In the genomic region with DNA sequence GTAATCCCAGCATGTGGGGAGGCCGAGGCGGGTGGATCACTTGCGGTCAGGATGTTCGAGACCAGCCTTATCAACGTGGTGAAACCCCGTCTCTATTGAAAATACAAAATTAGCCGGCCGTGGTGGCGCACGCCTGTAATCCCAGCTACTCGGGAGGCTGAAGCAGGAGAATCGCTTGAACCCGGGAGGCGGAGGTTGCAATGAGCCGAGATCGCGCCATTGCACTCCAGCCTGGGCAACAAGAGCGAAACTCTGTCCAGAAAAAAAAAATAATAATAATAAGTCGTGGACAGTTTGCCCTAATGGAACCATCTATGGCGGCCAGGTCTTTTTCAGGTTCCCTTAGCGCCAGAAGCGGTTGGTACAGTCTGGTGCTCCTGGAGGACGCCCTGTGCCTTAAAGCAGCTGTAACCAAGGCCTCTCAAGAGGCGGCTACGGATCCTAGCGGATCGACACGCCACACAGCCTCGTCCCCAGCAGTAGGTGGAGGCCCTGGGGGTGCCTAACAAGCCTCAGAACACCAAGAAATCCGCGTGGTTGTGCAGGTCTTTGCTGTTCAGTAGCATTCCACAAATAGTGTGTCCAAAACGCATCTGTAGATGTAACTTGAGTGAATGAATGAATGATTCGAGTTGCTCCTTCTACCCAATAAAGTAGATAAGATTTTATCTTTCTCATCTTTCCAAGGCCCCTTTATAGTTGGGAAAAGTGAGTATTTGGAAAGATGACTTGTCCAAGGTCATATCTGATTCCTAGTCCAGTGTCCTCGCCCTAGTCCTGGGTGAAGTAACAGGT, we compare ENCODE assay signal across 8 cellular contexts. TPM values are rescaled to one million over a fixed set of nuclear protein-coding genes. Genes with fewer than 3 reads are reported as not detected.
DNase-seq lines count a peak whose midpoint lies in the region; ATAC-seq, FAIRE-seq and TF ChIP-seq lines count a peak whose summit lies in the region.

No MANE protein-coding gene starts in this region.

- H3K36me3 ChIP-seq in ES-I3 (ENCODE audit: insufficient read depth, low read length) (peaks cover 21% of the 10 kb centered on the region), H1 (ENCODE audit: control insufficient read depth in 2 of 4, insufficient read depth in 4 of 4, low read length in 3 of 4) (peaks cover 15 to 48% (median 31%) of the 10 kb centered on the region in 4 experiments)

- CTCF ChIA-PET in RWPE1 (lab: Yijun Ruan, JAX) (interaction anchor here (0.5 to 1.3 kb wide), 3 partner anchors 9 to 95 kb away, joined by 3 read pairs; no protein-coding TSS in a partner anchor), H1 (lab: Charles Lee; ENCODE audit: partially characterized antibody) (interaction anchor here (0.6 to 0.8 kb wide), 2 partner anchors 24 to 188 kb away, joined by 3 to 7 read pairs; no protein-coding TSS in a partner anchor)

- H4K20me1 ChIP-seq in H1 (replicated peaks in 1 of 2; ENCODE audit: control insufficient read depth in 1 of 2, insufficient read depth in 2 of 2, low read length in 2 of 2): peaks cover 8 to 9% of the 10 kb centered on the region in 2 experiments

- no peak for FAIRE-seq in H1 (lab: Jason Lieb, UNC)

- peaks cover 4% of the 10 kb centered on the region; the same call in 1 of the 2 replicates for H3K4me1 ChIP-seq in ES-I3 (ENCODE audit: insufficient read depth, low read length)
- H3K4me1 ChIP-seq in H1 (replicated peaks in 1 of 4; ENCODE audit: control insufficient read depth in 3 of 4, insufficient read depth in 4 of 4, low read length in 3 of 4): peaks cover 3 to 6% (median 4%) of the 10 kb centered on the region in 4 experiments; a peak in 6 of 7 replicates

- no peak overlapping the region for H2BK20ac ChIP-seq in H1 (ENCODE audit: low read length)

- peak overlapping the region; percentile 83 for H4K5ac ChIP-seq in H1 (ENCODE audit: insufficient read length, low read depth, low read length)

- no peak overlapping the region for H3K23ac ChIP-seq in H1 (ENCODE audit: insufficient read length)

- peak overlapping the region; percentile 53 for H2BK12ac ChIP-seq in H1 (ENCODE audit: low read depth, low read length)

- peak overlapping the region; percentile 85 for H3K4me3 Mint-ChIP-seq in natural killer cell treated with Interleukin-12 subunit alpha and Interleukin-12 subunit beta and Interleukin-15 and Interleukin-18, amount 100 ng/mL, for 72 hours

- TF ChIP-seq EP300 in H1 (IDR thresholded peaks at IDR 0.05; ENCODE audit: borderline replicate concordance in 1 of 2, low read depth in 2 of 2, low read length in 2 of 2): no peak

- peaks cover 26 to 34% of the 10 kb centered on the region in 2 donors for H3K4me1 Mint-ChIP-seq in natural killer cell treated with Interleukin-12 subunit alpha and Interleukin-12 subunit beta and Interleukin-15 and Interleukin-18, amount 100 ng/mL, for 72 hours (ENCODE audit: low read depth in 2 of 2)

- peak overlapping the region; percentile 91; the same call in 1 of the 2 replicates for H4K8ac ChIP-seq in H1 (ENCODE audit: extremely low read depth, insufficient read depth, low read length)

- peak overlapping the region; percentile 70 for H4K91ac ChIP-seq in H1 (replicated peaks; ENCODE audit: insufficient read length, low read length)

- H2BK5ac ChIP-seq in H1 (ENCODE audit: low read depth, low read length): peak overlapping the region; percentile 93

- peak overlapping the region; percentile 82 for H3K18ac ChIP-seq in H1 (ENCODE audit: extremely low read depth, low read length)

- no peak; a peak in 1 of 3 replicates for TF ChIP-seq POLR2A in H1 (IDR thresholded peaks at IDR 0.05; ENCODE audit: control extremely low read depth in 1 of 2, low read depth in 2 of 2, low read length in 2 of 2)

- H2BK120ac ChIP-seq in H1 (replicated peaks; ENCODE audit: low read depth, low read length): no peak overlapping the region

- H3K9ac ChIP-seq in ES-I3 (ENCODE audit: low read depth, low read length) (peak overlapping the region; percentile 100), H1 (replicated peaks in 1 of 4; ENCODE audit: extremely low read depth in 1 of 4, low read depth in 3 of 4, low read length in 3 of 4) (peak overlapping the region; percentile 81 to 99 (median 94))

- no peak overlapping the region for H3K14ac ChIP-seq in H1 (ENCODE audit: insufficient read length)

- H3K4ac ChIP-seq in H1 (replicated peaks; ENCODE audit: insufficient read length, low read depth, low read length): peak overlapping the region; percentile 93

- TF ChIP-seq RAD21 in H1 (IDR thresholded peaks at IDR 0.05 in 1 of 2, conservative IDR thresholded peaks at IDR 0.05 in 1 of 2; ENCODE audit: low read depth in 2 of 2, low read length in 2 of 2): no peak

- no peaks in the 10 kb centered on the region for H3K79me1 ChIP-seq in H1 (ENCODE audit: low read depth, low read length)

- 1% methylated on average over 34 of the region's 34 CpGs; no CpG with 5 or more reads in 1 of the 2 experiments for WGBS in H1 (ENCODE audit: extremely low coverage in 1 of 2, insufficient coverage in 1 of 2, insufficient read length in 1 of 2, insufficient replicate concordance in 2 of 2, low coverage in 1 of 2, low lambda C conversion rate in 2 of 2, missing lambda C conversion rate in 1 of 2), 2 experiments

- peak overlapping the region; percentile 69 to 100 (median 93) for H3K4me3 ChIP-seq in H1 (ENCODE audit: extremely low read depth in 1 of 4, insufficient read depth in 2 of 4, low read depth in 3 of 4, low read length in 4 of 4)

- no peak overlapping the region for H2AFZ ChIP-seq in H1 (ENCODE audit: low read length)

- H3K56ac ChIP-seq in H1 (replicated peaks; ENCODE audit: insufficient read length, low read depth, low read length): peak overlapping the region; percentile 91

- TF ChIP-seq CTCF in RWPE1 (conservative IDR thresholded peaks at IDR 0.05; ENCODE audit: low read depth) (no peak), H1 (IDR thresholded peaks at IDR 0.05; ENCODE audit: control extremely low read depth in 1 of 3, insufficient read depth in 1 of 3, low read depth in 1 of 3, low read length in 3 of 3) (no peak)

- peaks cover 8% of the 10 kb centered on the region for H3K36me3 Mint-ChIP-seq in natural killer cell treated with Interleukin-12 subunit alpha and Interleukin-12 subunit beta and Interleukin-15 and Interleukin-18, amount 100 ng/mL, for 72 hours

- DNase-seq in RWPE1 (ENCODE audit: low spot score) (no peak), H1 (ENCODE audit: low read depth in 1 of 2, low spot score in 2 of 2) (no peak), SW480 (ENCODE audit: low spot score) (no peak)
- no peak for DNase-seq in natural killer cell treated with Interleukin-12 subunit alpha and Interleukin-12 subunit beta and Interleukin-15 and Interleukin-18, amount 100 ng/mL, for 72 hours (ENCODE audit: low spot score)

- no peak for ATAC-seq in natural killer cell treated with Interleukin-12 subunit alpha and Interleukin-12 subunit beta and Interleukin-15 and Interleukin-18, amount 100 ng/mL, for 72 hours
- no peak for ATAC-seq in GM21528 (IDR thresholded peaks at IDR 0.05; ENCODE audit: low FRiP score, unreplicated experiment)
- ATAC-seq in HG03025 (IDR thresholded peaks at IDR 0.05; ENCODE audit: low FRiP score, unreplicated experiment): no peak
- ATAC-seq in HG02840 (IDR thresholded peaks at IDR 0.05; ENCODE audit: low FRiP score, unreplicated experiment): no peak

- H3K27me3 Mint-ChIP-seq in natural killer cell treated with Interleukin-12 subunit alpha and Interleukin-12 subunit beta and Interleukin-15 and Interleukin-18, amount 100 ng/mL, for 72 hours: no peaks in the 10 kb centered on the region

- H3K23me2 ChIP-seq in H1 (ENCODE audit: low read depth, low read length): peaks cover 12% of the 10 kb centered on the region

- H2BK15ac ChIP-seq in H1 (ENCODE audit: low read length): no peak overlapping the region

- H3K4me2 ChIP-seq in H1 (ENCODE audit: insufficient read depth in 1 of 2, low read depth in 2 of 2, low read length in 2 of 2): peak overlapping the region; percentile 87 to 95

- peak overlapping the region; percentile 94; the same call in 1 of the 2 replicates for H2AK5ac ChIP-seq in H1 (ENCODE audit: low read depth, low read length)

- H3K79me2 ChIP-seq in H1 (ENCODE audit: control insufficient read depth in 1 of 2, insufficient read depth in 2 of 2, low read length in 2 of 2): peaks cover 21 to 39% of the 10 kb centered on the region in 2 experiments

- peak overlapping the region; percentile 88 to 95 for H3K27ac Mint-ChIP-seq in natural killer cell treated with Interleukin-12 subunit alpha and Interleukin-12 subunit beta and Interleukin-15 and Interleukin-18, amount 100 ng/mL, for 72 hours

- POLR2A ChIA-PET in RWPE1 (lab: Yijun Ruan, JAX; ENCODE audit: low non-redundant PET): interaction anchor here (0.5 kb wide), 1 partner anchor 12 kb away, joined by 4 read pairs; no protein-coding TSS in a partner anchor
- POLR2A ChIA-PET in H1 (lab: Charles Lee; ENCODE audit: partially characterized antibody): interaction anchor here (0.5 to 10.5 kb wide), 16 partner anchors 8 to 354 kb away, joined by 3 to 185 read pairs (median 4); partner anchors contain the start of genes EXOSC1, RRP12 and ZDHHC16

- H3K27ac ChIP-seq in RWPE1 (peak overlapping the region; percentile 94), H1 (ENCODE audit: low read depth, low read length) (peak overlapping the region; percentile 87)

- H3K9me3 Mint-ChIP-seq in natural killer cell treated with Interleukin-12 subunit alpha and Interleukin-12 subunit beta and Interleukin-15 and Interleukin-18, amount 100 ng/mL, for 72 hours: no peaks in the 10 kb centered on the region

- no peaks in the 10 kb centered on the region for H3K27me3 ChIP-seq in H1 (replicated peaks in 1 of 4; ENCODE audit: control insufficient read depth in 3 of 4, extremely low read depth in 1 of 4, insufficient read depth in 3 of 4, low read length in 3 of 4)

- H3K9me3 ChIP-seq in ES-I3 (ENCODE audit: control insufficient read depth, insufficient read depth, low read length): no peaks in the 10 kb centered on the region
- H3K9me3 ChIP-seq in H1 (ENCODE audit: insufficient read depth in 2 of 2, low read depth in 1 of 2, low read length in 1 of 2): no peaks in the 10 kb centered on the region

RNA-seq across cellular contexts. Expression of gene PGAM1, which starts 1.0 kb away (rescaled TPM):
- total RNA-seq in H1 (2021; fragmentation: NEBNext Ultra II Directional; extraction: Animal tissue kit (Norgen Biotek cat#: 25700)): 799 and 819 TPM in 2 replicates
- polyA plus RNA-seq in H1 (2011; rRNA removed): 791 and 833 TPM in 2 replicates
- 909 TPM for polyA plus RNA-seq in H1 (2011; cell fraction: cytosol; rRNA removed)
- polyA plus RNA-seq in H1 (2011; cell fraction: nucleus; rRNA removed): 630 TPM
- 719 to 965 TPM (median 896 TPM) in 4 replicates for polyA plus RNA-seq in H1 (2012, experiment 1 of 2)
- polyA plus RNA-seq in H1 (2012, experiment 2 of 2): 930 TPM
- polyA plus RNA-seq in H1 (2013, experiment 1 of 2): 506 TPM
- 517 TPM for polyA plus RNA-seq in H1 (2013, experiment 2 of 2)
- polyA minus RNA-seq in H1 (2011; rRNA and poly(A)+ RNA removed): 827 and 845 TPM in 2 replicates
- 449 TPM for polyA minus RNA-seq in H1 (2011; cell fraction: cytosol; rRNA and poly(A)+ RNA removed)
- polyA minus RNA-seq in H1 (2011; cell fraction: nucleus; rRNA and poly(A)+ RNA removed): 305 TPM
- 100 to 1,000 TPM; 546 to 554 TPM for total RNA-seq in natural killer cell treated with Interleukin-12 subunit alpha and Interleukin-12 subunit beta and Interleukin-15 and Interleukin-18, amount 100 ng/mL, for 72 hours

RNA-seq across cellular contexts. Expression of gene EXOSC1, which starts 18.8 kb away (rescaled TPM):
- total RNA-seq in H1 (2021; fragmentation: NEBNext Ultra II Directional; extraction: Animal tissue kit (Norgen Biotek cat#: 25700)): 52.1 and 53.6 TPM in 2 replicates
- polyA plus RNA-seq in H1 (2011; rRNA removed): 58.6 and 68.1 TPM in 2 replicates
- polyA plus RNA-seq in H1 (2011; cell fraction: cytosol; rRNA removed): 72.7 TPM
- 42.4 TPM for polyA plus RNA-seq in H1 (2011; cell fraction: nucleus; rRNA removed)
- polyA plus RNA-seq in H1 (2012, experiment 1 of 2): 50.5 to 77.6 TPM (median 73.8 TPM) in 4 replicates
- polyA plus RNA-seq in H1 (2012, experiment 2 of 2): 47.3 TPM
- polyA plus RNA-seq in H1 (2013, experiment 1 of 2): 77.0 TPM
- 75.8 TPM for polyA plus RNA-seq in H1 (2013, experiment 2 of 2)
- polyA minus RNA-seq in H1 (2011; rRNA and poly(A)+ RNA removed): 33.8 and 42.0 TPM in 2 replicates
- polyA minus RNA-seq in H1 (2011; cell fraction: cytosol; rRNA and poly(A)+ RNA removed): 25.1 TPM
- polyA minus RNA-seq in H1 (2011; cell fraction: nucleus; rRNA and poly(A)+ RNA removed): 29.0 TPM
- 10 to 100 TPM; 51.0 to 64.5 TPM for total RNA-seq in natural killer cell treated with Interleukin-12 subunit alpha and Interleukin-12 subunit beta and Interleukin-15 and Interleukin-18, amount 100 ng/mL, for 72 hours

RNA-seq across cellular contexts. Expression of gene ZDHHC16, which starts 19.0 kb away (rescaled TPM):
- total RNA-seq in H1 (2021; fragmentation: NEBNext Ultra II Directional; extraction: Animal tissue kit (Norgen Biotek cat#: 25700)): 45.9 and 50.4 TPM in 2 replicates
- polyA plus RNA-seq in H1 (2011; rRNA removed): 108 and 127 TPM in 2 replicates
- 76.0 TPM for polyA plus RNA-seq in H1 (2011; cell fraction: cytosol; rRNA removed)
- polyA plus RNA-seq in H1 (2011; cell fraction: nucleus; rRNA removed): 84.2 TPM
- 31.8 to 50.0 TPM (median 46.4 TPM) in 4 replicates for polyA plus RNA-seq in H1 (2012, experiment 1 of 2)
- 59.6 TPM for polyA plus RNA-seq in H1 (2012, experiment 2 of 2)
- polyA plus RNA-seq in H1 (2013, experiment 1 of 2): 39.2 TPM
- polyA plus RNA-seq in H1 (2013, experiment 2 of 2): 45.5 TPM
- polyA minus RNA-seq in H1 (2011; rRNA and poly(A)+ RNA removed): 130 and 144 TPM in 2 replicates
- 39.4 TPM for polyA minus RNA-seq in H1 (2011; cell fraction: cytosol; rRNA and poly(A)+ RNA removed)
- polyA minus RNA-seq in H1 (2011; cell fraction: nucleus; rRNA and poly(A)+ RNA removed): 43.8 TPM
- 10 to 100 TPM; 43.6 to 61.2 TPM for total RNA-seq in natural killer cell treated with Interleukin-12 subunit alpha and Interleukin-12 subunit beta and Interleukin-15 and Interleukin-18, amount 100 ng/mL, for 72 hours

RNA-seq across cellular contexts. Expression of gene RRP12, which starts 25.8 kb away (rescaled TPM):
- total RNA-seq in H1 (2021; fragmentation: NEBNext Ultra II Directional; extraction: Animal tissue kit (Norgen Biotek cat#: 25700)): 65.8 and 71.9 TPM in 2 replicates
- polyA plus RNA-seq in H1 (2011; rRNA removed): 21.0 and 33.1 TPM in 2 replicates
- 19.2 TPM for polyA plus RNA-seq in H1 (2011; cell fraction: cytosol; rRNA removed)
- 65.3 TPM for polyA plus RNA-seq in H1 (2011; cell fraction: nucleus; rRNA removed)
- 41.5 to 54.2 TPM (median 45.9 TPM) in 4 replicates for polyA plus RNA-seq in H1 (2012, experiment 1 of 2)
- polyA plus RNA-seq in H1 (2012, experiment 2 of 2): 55.6 TPM
- polyA plus RNA-seq in H1 (2013, experiment 1 of 2): 24.6 TPM
- polyA plus RNA-seq in H1 (2013, experiment 2 of 2): 20.7 TPM
- 43.0 and 55.3 TPM in 2 replicates for polyA minus RNA-seq in H1 (2011; rRNA and poly(A)+ RNA removed)
- 28.2 TPM for polyA minus RNA-seq in H1 (2011; cell fraction: cytosol; rRNA and poly(A)+ RNA removed)
- polyA minus RNA-seq in H1 (2011; cell fraction: nucleus; rRNA and poly(A)+ RNA removed): 46.8 TPM
- total RNA-seq in natural killer cell treated with Interleukin-12 subunit alpha and Interleukin-12 subunit beta and Interleukin-15 and Interleukin-18, amount 100 ng/mL, for 72 hours: 100 to 1,000 TPM in 1 of 2 donors, 10 to 100 TPM in 1; 40.1 to 100 TPM
